ENCODE assay signal across 1 cellular context in the genomic region with DNA sequence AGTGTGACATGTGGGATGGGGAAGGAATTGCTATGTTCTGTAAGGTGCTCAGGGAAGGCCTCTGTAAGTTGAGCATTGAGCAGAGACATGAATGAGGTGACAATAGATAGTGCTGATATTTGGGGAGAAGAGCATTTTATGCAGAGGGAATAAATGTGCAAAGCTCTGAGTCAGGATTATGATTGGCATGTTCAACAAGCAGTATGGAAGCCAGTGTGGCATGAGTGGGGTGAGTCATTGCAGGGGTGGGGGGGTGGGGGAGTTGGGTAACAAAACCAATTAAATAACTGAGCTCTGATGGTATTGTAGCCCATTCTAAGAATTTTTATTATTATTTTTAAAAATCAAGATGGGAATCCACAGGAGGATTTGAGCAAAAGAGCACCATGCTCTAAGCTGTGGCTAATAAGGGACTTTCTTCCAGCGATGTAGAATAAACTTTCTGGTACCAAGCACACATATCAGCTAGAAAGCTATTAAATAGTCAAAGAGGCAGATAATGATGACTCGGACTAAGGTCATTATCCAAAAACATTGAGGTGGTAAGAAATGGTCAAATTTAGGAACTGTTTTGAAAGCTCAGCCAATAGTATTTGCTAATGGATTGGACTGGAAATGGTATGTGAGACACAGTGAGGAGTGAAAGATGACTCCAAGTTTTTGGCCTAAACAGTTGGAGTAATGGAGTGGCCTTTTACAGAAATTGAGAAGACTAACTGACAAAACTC.
TF ChIP-seq lines count a peak whose summit lies in the region.

No MANE protein-coding gene starts in this region.

TF ChIP-seq in SK-N-SH, 30 proteins besides CTCF, POLR2A, EP300 and RAD21 (continued from another document):
- TF ChIP-seq, protein P1, sequence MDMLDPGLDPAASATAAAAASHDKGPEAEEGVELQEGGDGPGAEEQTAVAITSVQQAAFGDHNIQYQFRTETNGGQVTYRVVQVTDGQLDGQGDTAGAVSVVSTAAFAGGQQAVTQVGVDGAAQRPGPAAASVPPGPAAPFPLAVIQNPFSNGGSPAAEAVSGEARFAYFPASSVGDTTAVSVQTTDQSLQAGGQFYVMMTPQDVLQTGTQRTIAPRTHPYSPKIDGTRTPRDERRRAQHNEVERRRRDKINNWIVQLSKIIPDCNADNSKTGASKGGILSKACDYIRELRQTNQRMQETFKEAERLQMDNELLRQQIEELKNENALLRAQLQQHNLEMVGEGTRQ (IDR thresholded peaks at IDR 0.05; ENCODE audit: borderline replicate concordance, low read depth, low read length): no peak
- TF ChIP-seq SMC3 (IDR thresholded peaks at IDR 0.05; ENCODE audit: low read depth, low read length) (no peak), NFIC (IDR thresholded peaks at IDR 0.05; ENCODE audit: borderline replicate concordance) (no peak), REST (IDR thresholded peaks at IDR 0.05; ENCODE audit: low read depth, low read length) (no peak), YY1 (IDR thresholded peaks at IDR 0.05; ENCODE audit: low read depth) (no peak), EZH2phosphoT487 (IDR thresholded peaks at IDR 0.05; ENCODE audit: borderline replicate concordance, low read depth) (no peak), GABPA (IDR thresholded peaks at IDR 0.05; ENCODE audit: low read depth) (no peak), CHD2 (IDR thresholded peaks at IDR 0.05; ENCODE audit: low read length, partially characterized antibody) (no peak), TAF1 (IDR thresholded peaks at IDR 0.05; ENCODE audit: borderline replicate concordance, low read depth, low read length) (no peak), PBX3 (IDR thresholded peaks at IDR 0.05) (peak; percentile 86), ELF1 (IDR thresholded peaks at IDR 0.05) (no peak), FOXJ3 (CRISPR knock-in tag; IDR thresholded peaks at IDR 0.05) (no peak)
- TF ChIP-seq, protein P2, sequence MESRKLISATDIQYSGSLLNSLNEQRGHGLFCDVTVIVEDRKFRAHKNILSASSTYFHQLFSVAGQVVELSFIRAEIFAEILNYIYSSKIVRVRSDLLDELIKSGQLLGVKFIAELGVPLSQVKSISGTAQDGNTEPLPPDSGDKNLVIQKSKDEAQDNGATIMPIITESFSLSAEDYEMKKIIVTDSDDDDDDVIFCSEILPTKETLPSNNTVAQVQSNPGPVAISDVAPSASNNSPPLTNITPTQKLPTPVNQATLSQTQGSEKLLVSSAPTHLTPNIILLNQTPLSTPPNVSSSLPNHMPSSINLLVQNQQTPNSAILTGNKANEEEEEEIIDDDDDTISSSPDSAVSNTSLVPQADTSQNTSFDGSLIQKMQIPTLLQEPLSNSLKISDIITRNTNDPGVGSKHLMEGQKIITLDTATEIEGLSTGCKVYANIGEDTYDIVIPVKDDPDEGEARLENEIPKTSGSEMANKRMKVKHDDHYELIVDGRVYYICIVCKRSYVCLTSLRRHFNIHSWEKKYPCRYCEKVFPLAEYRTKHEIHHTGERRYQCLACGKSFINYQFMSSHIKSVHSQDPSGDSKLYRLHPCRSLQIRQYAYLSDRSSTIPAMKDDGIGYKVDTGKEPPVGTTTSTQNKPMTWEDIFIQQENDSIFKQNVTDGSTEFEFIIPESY (IDR thresholded peaks at IDR 0.05; ENCODE audit: borderline replicate concordance, low read depth): no peak
